Comparison of ENCODE assay signal across 8 cellular contexts in the genomic region with DNA sequence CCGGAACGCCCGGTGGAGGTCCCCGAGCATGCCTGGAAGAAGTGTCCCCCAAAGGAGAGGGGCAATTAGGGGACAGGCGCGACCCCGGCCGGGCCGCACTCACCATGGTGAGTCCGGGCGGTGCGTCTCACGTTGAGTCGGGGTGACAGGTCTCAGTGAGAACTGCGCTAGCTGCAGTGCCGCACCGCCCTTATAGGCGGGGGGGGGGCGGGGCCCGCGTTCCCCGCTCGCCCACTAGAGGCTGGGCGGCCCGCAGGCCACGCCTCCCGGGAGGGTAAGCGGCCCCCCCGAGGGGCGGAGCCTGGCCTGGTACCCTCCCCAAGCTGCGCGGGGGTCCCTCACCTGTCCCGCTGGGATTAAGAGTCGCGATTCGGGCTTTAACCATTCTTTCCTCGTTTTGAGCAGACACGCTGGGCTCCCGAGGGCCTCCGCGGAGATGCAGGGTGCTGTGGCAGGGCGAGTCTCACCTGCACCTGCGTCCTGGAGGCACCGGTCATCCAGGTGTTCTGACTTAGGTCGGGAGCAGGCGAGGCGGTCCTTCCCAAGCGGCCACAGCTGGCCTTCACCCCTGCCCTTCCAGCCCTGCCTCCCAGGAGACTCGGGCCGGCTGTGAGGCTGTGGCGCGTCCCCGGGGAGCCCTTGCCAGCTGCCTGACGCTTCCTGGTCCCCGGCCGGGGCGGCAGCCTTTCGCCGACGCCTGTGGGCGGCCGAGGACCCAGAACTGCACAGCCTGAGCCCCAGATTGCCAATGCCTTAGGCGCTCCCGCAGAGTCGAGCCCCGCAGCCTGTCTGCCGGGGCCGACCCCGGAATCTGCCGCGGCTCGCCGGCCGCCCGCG. TPM values are rescaled to one million over a fixed set of nuclear protein-coding genes. Genes with fewer than 3 reads are reported as not detected.
DNase-seq lines count a peak whose midpoint lies in the region; ATAC-seq, FAIRE-seq and TF ChIP-seq lines count a peak whose summit lies in the region.

TUBA4A (minus strand) TSS at position 166 of the 837 bp plus-strand sequence; CDS start at position 106, 60 bp downstream.

- TF ChIP-seq CTCF in esophagus squamous epithelium (IDR thresholded peaks at IDR 0.05) = peak in 4 of 6 experiments; percentile 17 to 43 (median 28)

- CTCF ChIA-PET in naive thymus-derived CD4-positive, alpha-beta T cell (lab: Charles Lee) = interaction anchor here (0.7 to 4.1 kb wide), 8 partner anchors 9 to 95 kb away, joined by 3 to 21 read pairs (median 6); partner anchors contain the start of genes ANKZF1, ATG9A, DNAJB2 and GLB1L

- H3K27ac Mint-ChIP-seq in activated T-cell treated with anti-CD3 and anti-CD28 coated beads, Interleukin-2, amount 50 U/mL, for 72 hours = peak within 1 kb of the TSS; percentile 89
- peak within 1 kb of the TSS; percentile 88 to 99 (median 96) for H3K27ac Mint-ChIP-seq in naive thymus-derived CD4-positive, alpha-beta T cell
- peak within 1 kb of the TSS; percentile 91 for H3K27ac Mint-ChIP-seq in stimulated activated memory B cell treated with anti-CD40 and anti-IgM and Interleukin-4, amounts not matched to agents 10 μg/mL and 1 μg/mL and 100 μg/mL, for 72 hours

- no peak within 1 kb of the TSS for H3K27ac ChIP-seq in HUES64 (ENCODE audit: low read depth, low read length)
- peak within 1 kb of the TSS; percentile 93 to 96 (median 95) for H3K27ac ChIP-seq in esophagus squamous epithelium
- H3K27ac ChIP-seq in naive thymus-derived CD4-positive, alpha-beta T cell (ENCODE audit: low read depth, low read length) = peak within 1 kb of the TSS; percentile 95

- DNase-seq in D341Med (ENCODE audit: low spot score) (peak; percentile 90), RCC 7860 (ENCODE audit: low spot score) (peak; percentile 56), esophagus squamous epithelium (lab: John Stamatoyannopoulos, UW) (peak; percentile 48)
- peak; percentile 92 to 94 for DNase-seq in activated T-cell treated with anti-CD3 and anti-CD28 coated beads, Interleukin-2, amount 50 U/mL, for 72 hours
- peak; percentile 84 to 94 (median 91) for DNase-seq in naive thymus-derived CD4-positive, alpha-beta T cell

- H3K9ac ChIP-seq in HUES64 (ENCODE audit: low read depth, low read length) = peak within 1 kb of the TSS; percentile 45

- H3K4me1 Mint-ChIP-seq in activated T-cell treated with anti-CD3 and anti-CD28 coated beads, Interleukin-2, amount 50 U/mL, for 72 hours (ENCODE audit: low read depth) = peaks cover 64% of the 10 kb centered on the region
- H3K4me1 Mint-ChIP-seq in naive thymus-derived CD4-positive, alpha-beta T cell = peaks cover 28 to 54% (median 47%) of the 10 kb centered on the region in 7 donors
- peaks cover 42% of the 10 kb centered on the region for H3K4me1 Mint-ChIP-seq in stimulated activated memory B cell treated with anti-CD40 and anti-IgM and Interleukin-4, amounts not matched to agents 10 μg/mL and 1 μg/mL and 100 μg/mL, for 72 hours

- no peaks in the 10 kb centered on the region for H3K27me3 Mint-ChIP-seq in activated T-cell treated with anti-CD3 and anti-CD28 coated beads, Interleukin-2, amount 50 U/mL, for 72 hours (ENCODE audit: low read depth)
- H3K27me3 Mint-ChIP-seq in naive thymus-derived CD4-positive, alpha-beta T cell = peaks cover 0 to 3% (median 0%) of the 10 kb centered on the region in 5 donors
- no peaks in the 10 kb centered on the region for H3K27me3 Mint-ChIP-seq in stimulated activated memory B cell treated with anti-CD40 and anti-IgM and Interleukin-4, amounts not matched to agents 10 μg/mL and 1 μg/mL and 100 μg/mL, for 72 hours

- POLR2A ChIA-PET in naive thymus-derived CD4-positive, alpha-beta T cell (lab: Charles Lee) = interaction anchor here (0.7 to 14.3 kb wide), 21 partner anchors 8 to 134 kb away, joined by 3 to 575 read pairs (median 5); partner anchors contain the start of genes ABCB6, ANKZF1, ATG9A and CNPPD1

- FAIRE-seq in RCC 7860 (lab: Jason Lieb, UNC) = no peak

- peak in 3 of 4 donors; percentile 78 to 99 (median 98) for TF ChIP-seq POLR2A in esophagus squamous epithelium (IDR thresholded peaks at IDR 0.05)

- intact Hi-C loops in esophagus squamous epithelium (cut with DNase I) = no loop called here
- intact Hi-C loops in naive thymus-derived CD4-positive, alpha-beta T cell (cut with micrococcal nuclease) = loop anchor here (1.0 to 10.0 kb wide), 17 partner anchors 9 to 969 kb away; partner anchors contain the start of genes ANKZF1 (in 2 of the 2), ATG9A (in 2 of the 2), CNOT9 (in 2 of the 2) and DNAJB2 (in 2 of the 2)

- ATAC-seq in GM21381 (IDR thresholded peaks at IDR 0.05; ENCODE audit: unreplicated experiment) = peak; percentile 48
- peak; percentile 74 for ATAC-seq in activated T-cell treated with anti-CD3 and anti-CD28 coated beads, Interleukin-2, amount 50 U/mL, for 72 hours (replicated peaks in 1 of 2)
- ATAC-seq in naive thymus-derived CD4-positive, alpha-beta T cell = peak; percentile 92
- peak; percentile 87 for ATAC-seq in stimulated activated memory B cell treated with anti-CD40 and anti-IgM and Interleukin-4, amounts not matched to agents 10 μg/mL and 1 μg/mL and 100 μg/mL, for 72 hours

- peaks cover 11% of the 10 kb centered on the region; the same call in 1 of the 2 replicates for H3K36me3 ChIP-seq in HUES64 (ENCODE audit: insufficient read depth, low read length)
- peaks cover 6 to 18% (median 8%) of the 10 kb centered on the region in 3 donors for H3K36me3 ChIP-seq in esophagus squamous epithelium
- peaks cover 7 to 44% (median 17%) of the 10 kb centered on the region in 3 experiments for H3K36me3 ChIP-seq in naive thymus-derived CD4-positive, alpha-beta T cell (ENCODE audit: control insufficient read depth in 2 of 3, insufficient read depth in 3 of 3, low read length in 3 of 3)

- peaks cover 2 to 14% of the 10 kb centered on the region in 2 donors for H3K36me3 Mint-ChIP-seq in activated T-cell treated with anti-CD3 and anti-CD28 coated beads, Interleukin-2, amount 50 U/mL, for 72 hours (ENCODE audit: insufficient read depth in 2 of 2)
- H3K36me3 Mint-ChIP-seq in naive thymus-derived CD4-positive, alpha-beta T cell = peaks cover 5 to 39% (median 27%) of the 10 kb centered on the region in 5 donors
- peaks cover 42% of the 10 kb centered on the region for H3K36me3 Mint-ChIP-seq in stimulated activated memory B cell treated with anti-CD40 and anti-IgM and Interleukin-4, amounts not matched to agents 10 μg/mL and 1 μg/mL and 100 μg/mL, for 72 hours

- H3K4me3 ChIP-seq in HUES64 (ENCODE audit: low read length) (peak within 1 kb of the TSS; percentile 56), esophagus squamous epithelium (peak within 1 kb of the TSS; percentile 65 to 83 (median 74))
- H3K4me3 ChIP-seq in naive thymus-derived CD4-positive, alpha-beta T cell (ENCODE audit: low read length) = peak within 1 kb of the TSS; percentile 79

- WGBS in HUES64 = 1% methylated on average over 76 of the region's 76 CpGs
- WGBS in esophagus squamous epithelium, 2 donors = 0% methylated on average over 3 to 4 of the region's 76 CpGs

- H3K27me3 ChIP-seq in HUES64 (ENCODE audit: insufficient read depth, low read length) (peaks cover 59% of the 10 kb centered on the region), esophagus squamous epithelium (peaks cover 0 to 7% (median 0%) of the 10 kb centered on the region in 4 donors)
- no peaks in the 10 kb centered on the region for H3K27me3 ChIP-seq in naive thymus-derived CD4-positive, alpha-beta T cell (ENCODE audit: control insufficient read depth in 2 of 2, insufficient read depth in 2 of 2, low read length in 2 of 2)

- peak within 1 kb of the TSS; percentile 75 to 78 for H3K4me3 Mint-ChIP-seq in activated T-cell treated with anti-CD3 and anti-CD28 coated beads, Interleukin-2, amount 50 U/mL, for 72 hours
- H3K4me3 Mint-ChIP-seq in naive thymus-derived CD4-positive, alpha-beta T cell = peak within 1 kb of the TSS; percentile 82 to 100 (median 92)
- peak within 1 kb of the TSS; percentile 77 for H3K4me3 Mint-ChIP-seq in stimulated activated memory B cell treated with anti-CD40 and anti-IgM and Interleukin-4, amounts not matched to agents 10 μg/mL and 1 μg/mL and 100 μg/mL, for 72 hours

- no peaks in the 10 kb centered on the region for H3K9me3 Mint-ChIP-seq in activated T-cell treated with anti-CD3 and anti-CD28 coated beads, Interleukin-2, amount 50 U/mL, for 72 hours
- H3K9me3 Mint-ChIP-seq in naive thymus-derived CD4-positive, alpha-beta T cell = peaks cover 0 to 6% (median 0%) of the 10 kb centered on the region in 11 donors
- no peaks in the 10 kb centered on the region for H3K9me3 Mint-ChIP-seq in stimulated activated memory B cell treated with anti-CD40 and anti-IgM and Interleukin-4, amounts not matched to agents 10 μg/mL and 1 μg/mL and 100 μg/mL, for 72 hours

- H3K4me1 ChIP-seq in HUES64 (ENCODE audit: insufficient read depth, low read length) = peaks cover 9% of the 10 kb centered on the region; the same call in 1 of the 2 replicates
- peaks cover 41 to 70% (median 50%) of the 10 kb centered on the region in 3 donors for H3K4me1 ChIP-seq in esophagus squamous epithelium
- peaks cover 31 to 38% of the 10 kb centered on the region in 2 donors for H3K4me1 ChIP-seq in naive thymus-derived CD4-positive, alpha-beta T cell (ENCODE audit: control insufficient read depth in 2 of 2, insufficient read depth in 2 of 2, low read length in 2 of 2)

- no peaks in the 10 kb centered on the region for H3K9me3 ChIP-seq in HUES64 (ENCODE audit: insufficient read depth, low read depth, low read length)
- H3K9me3 ChIP-seq in esophagus squamous epithelium = no peaks in the 10 kb centered on the region
- H3K9me3 ChIP-seq in naive thymus-derived CD4-positive, alpha-beta T cell (ENCODE audit: control insufficient read depth in 2 of 3, low read length in 3 of 3) = no peaks in the 10 kb centered on the region

RNA-seq across cellular contexts. Expression of gene TUBA4A, which starts in this region (rescaled TPM):
- 27.3 TPM for polyA plus RNA-seq in HUES64 (2013, experiment 1 of 2)
- 32.2 TPM for polyA plus RNA-seq in HUES64 (2013, experiment 2 of 2)
- total RNA-seq in activated T-cell treated with anti-CD3 and anti-CD28 coated beads, Interleukin-2, amount 50 U/mL, for 72 hours = 10 to 100 TPM; 82.0 to 99.8 TPM
- total RNA-seq in esophagus squamous epithelium = 100 to 1,000 TPM; 104 to 258 (median 169) TPM
- total RNA-seq in naive thymus-derived CD4-positive, alpha-beta T cell = 100 to 1,000 TPM in 3 of 5 experiments, 10 to 100 TPM in 2; 82.9 to 260 (median 183) TPM
- polyA plus RNA-seq in naive thymus-derived CD4-positive, alpha-beta T cell = 100 to 1,000 TPM; 145 to 336 TPM
